Comparison of ENCODE assay signal across 18 cellular contexts in the genomic region with DNA sequence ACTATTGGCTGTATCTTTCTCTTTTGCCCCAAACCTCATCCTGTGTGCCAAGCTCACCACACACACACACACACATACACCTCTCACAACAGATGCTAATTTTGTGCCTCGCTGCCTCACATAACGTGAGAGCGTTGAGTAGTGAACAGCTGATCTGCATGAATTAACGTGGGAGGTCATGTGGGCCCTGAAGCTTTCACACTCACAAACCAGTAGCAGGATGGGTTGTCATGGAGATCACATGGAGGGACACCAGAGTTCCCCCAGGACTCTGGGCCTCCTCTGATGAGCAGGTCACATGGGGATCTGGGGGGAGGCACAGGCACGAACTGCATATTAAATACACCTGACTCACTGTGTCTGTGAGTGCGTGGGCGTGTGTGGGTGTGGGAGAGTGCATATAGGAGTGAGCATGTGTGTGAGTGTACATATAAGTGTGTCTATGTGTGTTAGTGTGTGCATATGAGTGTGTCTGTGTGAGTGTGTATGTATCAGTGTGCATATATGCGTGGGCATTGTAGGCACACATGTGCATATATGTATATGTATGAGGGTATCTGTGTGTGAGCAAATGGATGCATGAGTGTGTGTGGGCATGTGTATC.
A peak's percentile ranks its signal among the peaks of the same experiment; 100 is the strongest.
DNase-seq lines count a peak whose midpoint lies in the region; ATAC-seq, FAIRE-seq and TF ChIP-seq lines count a peak whose summit lies in the region.
"Had no signal": no experiment of that assay in that cellular context is flagged by ENCODE, and none has a peak within 500 bp of the region (broad histone marks: within the 10 kb centered on the region; RNA-seq: fewer than 3 reads in every experiment).

No MANE protein-coding gene starts in this region.

- peak overlapping the region; percentile 29 for H3K27ac Mint-ChIP-seq in neural crest cell (ENCODE audit: unreplicated experiment)
- H3K27ac Mint-ChIP-seq: activated CD8-positive, alpha-beta memory T cell treated with anti-CD3 and anti-CD28 coated beads, Interleukin-2, amount 10 ng/mL, durations not matched to agents 7 days and 5 days; T-helper 2 cell treated with Interferon-gamma antibody and Interleukin-4, amounts not matched to agents 5 μg/mL and 100 μg/mL, for 36 hours had no signal

- H3K27me3 Mint-ChIP-seq in neural crest cell (ENCODE audit: low read depth) = peaks cover 2% of the 10 kb centered on the region

- peak; percentile 98 for FAIRE-seq in HTR-8/SVneo (lab: Jason Lieb, UNC)
- FAIRE-seq: frontal cortex, pancreas, small intestine had no signal

- H3K9me3 Mint-ChIP-seq in neural crest cell = peaks cover 11% of the 10 kb centered on the region
- H3K9me3 Mint-ChIP-seq: T-helper 2 cell treated with Interferon-gamma antibody and Interleukin-4, amounts not matched to agents 5 μg/mL and 100 μg/mL, for 36 hours had no signal

- peak; percentile 98 for DNase-seq in DMS 273 (lab: John Stamatoyannopoulos, UW; ENCODE audit: unreplicated experiment)
- no peak for DNase-seq in HTR-8/SVneo (ENCODE audit: insufficient read length, low spot score)
- peak; percentile 62 for DNase-seq in astrocyte of the hippocampus (ENCODE audit: low read depth, low spot score)
- no peak for DNase-seq in neural crest cell (ENCODE audit: low read depth, low spot score)
- DNase-seq in posterior cingulate gyrus = no peak
- no peak for DNase-seq in stimulated activated CD8-positive, alpha-beta memory T cell treated with anti-CD3 and anti-CD28 coated beads, Interleukin-4, amount 100 ng/mL, for 48 hours
- DNase-seq: activated CD8-positive, alpha-beta memory T cell treated with anti-CD3 and anti-CD28 coated beads, Interleukin-2, amount 10 ng/mL, durations not matched to agents 7 days and 5 days; activated gamma-delta T cell; left lung; NCI-H1417 treated with DMSO at 0.1 percent for 48 hours; pancreas; small intestine; thyroid gland had no signal

- no peak for ATAC-seq in HG02798 (IDR thresholded peaks at IDR 0.05; ENCODE audit: poor library complexity, unreplicated experiment)
- ATAC-seq: activated CD4-positive, CD25-positive, alpha-beta regulatory T cell treated with anti-CD3 and anti-CD28 coated beads, Interleukin-2, amount 50 U/mL, for 24 hours; activated CD8-positive, alpha-beta memory T cell treated with anti-CD3 and anti-CD28 coated beads, Interleukin-2, amount 10 ng/mL, durations not matched to agents 7 days and 5 days; left lung had no signal

- H3K4me1 Mint-ChIP-seq in neural crest cell = peaks cover 23% of the 10 kb centered on the region

- H3K4me3 Mint-ChIP-seq in neural crest cell = no peak overlapping the region
- H3K4me3 Mint-ChIP-seq: activated CD8-positive, alpha-beta memory T cell treated with anti-CD3 and anti-CD28 coated beads, Interleukin-2, amount 10 ng/mL, durations not matched to agents 7 days and 5 days; CD14-positive monocyte; T-helper 2 cell treated with Interferon-gamma antibody and Interleukin-4, amounts not matched to agents 5 μg/mL and 100 μg/mL, for 36 hours had no signal

- H3K36me3 Mint-ChIP-seq in neural crest cell (ENCODE audit: low read depth) = peaks cover 3% of the 10 kb centered on the region
- H3K36me3 Mint-ChIP-seq: activated CD8-positive, alpha-beta memory T cell treated with anti-CD3 and anti-CD28 coated beads, Interleukin-2, amount 10 ng/mL, durations not matched to agents 7 days and 5 days; CD14-positive monocyte had no signal

- intact Hi-C loops in posterior cingulate gyrus (cut with DNase I) = loop anchor here (10.0 kb wide), 1 partner anchor 47 kb away; no protein-coding TSS in a partner anchor

- no peak for TF ChIP-seq CTCF in neural crest cell (conservative IDR thresholded peaks at IDR 0.05)

Comparison
In these comparisons a context has a peak if more than half of its experiments do, and no peak if none do; other contexts are left out.
1. DNase-seq: peak in DMS 273 (single experiment) and astrocyte of the hippocampus (single experiment); none in HTR-8/SVneo (single experiment), neural crest cell (single experiment), posterior cingulate gyrus (0 of 10) and stimulated activated CD8-positive, alpha-beta memory T cell treated with anti-CD3 and anti-CD28 coated beads, Interleukin-4, amount 100 ng/mL, for 48 hours (single experiment).